ENCODE assay signal across 35 cellular contexts in genomic region chrX:121236040-121236439, GRCh38.
A peak's percentile ranks its signal among the peaks of the same experiment; 100 is the strongest.
DNase-seq lines count a peak whose midpoint lies in the region; ATAC-seq, FAIRE-seq and TF ChIP-seq lines count a peak whose summit lies in the region.
"Had no signal": no experiment of that assay in that cellular context is flagged by ENCODE, and none has a peak within 500 bp of the region (broad histone marks: within the 10 kb centered on the region; RNA-seq: fewer than 3 reads in every experiment).

No MANE protein-coding gene starts in this region.

- no TSS peak for BruUV-seq in K562 (replicated peaks; lab: Mats Ljungman, UMichigan)

- H3K36me3 ChIP-seq in astrocyte (ENCODE audit: insufficient read depth, low read length) (no peaks in the 10 kb centered on the region), K562 (ENCODE audit: control insufficient read depth, insufficient read depth, low read length) (no peaks in the 10 kb centered on the region), pancreas (no peaks in the 10 kb centered on the region)
- H3K36me3 ChIP-seq: BE2C; BLaER1; BLaER1 treated with 17β-estradiol and CSF1 and Interleukin-3, amounts not matched to agents 10 nM and 100 nM had no signal

- CTCF ChIA-PET in K562 (lab: Yijun Ruan, JAX; ENCODE audit: low intra/inter-chr PET ratio), result no interaction called here

- H3K9me3 ChIP-seq in astrocyte (ENCODE audit: insufficient read depth, low read depth, low read length) (no peaks in the 10 kb centered on the region), K562 (replicated peaks; ENCODE audit: control insufficient read depth, insufficient read depth, low read depth, low read length) (no peaks in the 10 kb centered on the region), pancreas (no peaks in the 10 kb centered on the region)
- H3K9me3 ChIP-seq: A549; BE2C; BLaER1; BLaER1 treated with 17β-estradiol and CSF1 and Interleukin-3, amounts not matched to agents 10 nM and 100 nM; Caco-2 had no signal

- TF ChIP-seq POLR2A in K562 (conservative IDR thresholded peaks at IDR 0.05), result no peak

- H3K4me3 ChIP-seq in astrocyte (ENCODE audit: insufficient read depth, low read depth, low read length) (no peak overlapping the region), K562 (no peak overlapping the region), pancreas (no peak overlapping the region)
- H3K4me3 ChIP-seq: A549; BLaER1; BLaER1 treated with 17β-estradiol and CSF1 and Interleukin-3, amounts not matched to agents 10 nM and 100 nM had no signal

- FAIRE-seq in astrocyte (lab: Jason Lieb, UNC) (peak; percentile 63), K562 (lab: Jason Lieb, UNC) (no peak), pancreas (lab: Jason Lieb, UNC) (peak; percentile 65)
- FAIRE-seq: A204.1, A549, D721Med had no signal

- H2AFZ ChIP-seq in astrocyte (ENCODE audit: low read depth, low read length) (no peak overlapping the region), K562 (ENCODE audit: low read depth, low read length) (no peak overlapping the region)

- H3K27ac Mint-ChIP-seq in astrocyte (ENCODE audit: unreplicated experiment), result no peak overlapping the region
- H3K27ac Mint-ChIP-seq: B cell; CD14-positive monocyte; CD4-positive, alpha-beta memory T cell; CD4-positive, alpha-beta T cell; CD4-positive, CD25-positive, alpha-beta regulatory T cell; CD8-positive, alpha-beta memory T cell; CD8-positive, alpha-beta T cell had no signal

- intact Hi-C loops in K562 (cut with micrococcal nuclease), result no loop called here
- intact Hi-C loops in pancreas (cut with DNase I), result no loop called here

- no peaks in the 10 kb centered on the region for H3K27me3 ChIP-seq in astrocyte (ENCODE audit: insufficient read depth, low read length)
- H3K27me3 ChIP-seq in K562 (ENCODE audit: control insufficient read depth in 2 of 2, insufficient read depth in 2 of 2, low read length in 2 of 2), result no peaks in the 10 kb centered on the region
- H3K27me3 ChIP-seq in pancreas, result no peaks in the 10 kb centered on the region
- H3K27me3 ChIP-seq: BE2C; BLaER1; BLaER1 treated with 17β-estradiol and CSF1 and Interleukin-3, amounts not matched to agents 10 nM and 100 nM had no signal

- H3K9ac ChIP-seq in astrocyte (ENCODE audit: low read length), result no peak overlapping the region
- no peak overlapping the region for H3K9ac ChIP-seq in K562 (ENCODE audit: insufficient read depth in 1 of 2, low read depth in 2 of 2, low read length in 2 of 2)
- H3K9ac ChIP-seq: BLaER1; BLaER1 treated with 17β-estradiol and CSF1 and Interleukin-3, amounts not matched to agents 10 nM and 100 nM had no signal

- DNase-seq in astrocyte (ENCODE audit: low read depth) (no peak), K562 (ENCODE audit: extremely low read depth in 1 of 4, low spot score in 3 of 4) (no peak), pancreas (no peak), NCI-H1092 treated with DMSO at 0.1 percent for 48 hours (lab: John Stamatoyannopoulos, UW) (no peak), NCI-H748 treated with DMSO at 0.1 percent for 48 hours (lab: John Stamatoyannopoulos, UW) (no peak)
- DNase-seq: 8988T; ACHN; AML-193; BE2C; C1 segment of cervical spinal cord; Caco-2; Calu3; CD4-positive, alpha-beta memory T cell; CD4-positive, alpha-beta T cell; CD4-positive, CD25-positive, alpha-beta regulatory T cell; CD8-positive, alpha-beta memory T cell; CD8-positive, alpha-beta T cell; COR-L47; DMS 273 treated with DMSO at 0.1 percent for 48 hours; DMS153; DMS53; DMS79; DMS79 treated with DMSO at 0.1 percent for 48 hours; DND-41; EL had no signal

- no peaks in the 10 kb centered on the region for H3K9me3 Mint-ChIP-seq in astrocyte (ENCODE audit: unreplicated experiment)
- H3K9me3 Mint-ChIP-seq: CD4-positive, alpha-beta T cell had no signal

- POLR2A ChIA-PET in K562 (lab: Yijun Ruan, JAX), result no interaction called here

- no peak for TF ChIP-seq RAD21 in K562 (CRISPR knock-in tag; conservative IDR thresholded peaks at IDR 0.05 in 1 of 2, IDR thresholded peaks at IDR 0.05 in 1 of 2)

- no peak for TF ChIP-seq EP300 in K562 (IDR thresholded peaks at IDR 0.05; ENCODE audit: low read length)

- H3K4me1 ChIP-seq in astrocyte (ENCODE audit: insufficient read depth, low read length) (no peaks in the 10 kb centered on the region), K562 (replicated peaks in 1 of 2; ENCODE audit: control insufficient read depth in 2 of 2, insufficient read depth in 2 of 2, low read length in 2 of 2) (peaks cover 0 to 8% of the 10 kb centered on the region in 2 experiments; a peak in 3 of 5 replicates), pancreas (no peaks in the 10 kb centered on the region)
- H3K4me1 ChIP-seq: A549; BE2C; BLaER1; BLaER1 treated with 17β-estradiol and CSF1 and Interleukin-3, amounts not matched to agents 10 nM and 100 nM; Caco-2 had no signal

- no peaks in the 10 kb centered on the region for H3K4me1 Mint-ChIP-seq in astrocyte (ENCODE audit: low read depth, unreplicated experiment)
- H3K4me1 Mint-ChIP-seq: B cell; CD14-positive monocyte; CD4-positive, CD25-positive, alpha-beta regulatory T cell; CD8-positive, alpha-beta memory T cell had no signal

- H3K79me2 ChIP-seq in astrocyte (ENCODE audit: insufficient read depth, low read length) (no peaks in the 10 kb centered on the region), K562 (ENCODE audit: control insufficient read depth, insufficient read depth, low read length) (peaks cover 61% of the 10 kb centered on the region)

- no peak overlapping the region for H3K4me3 Mint-ChIP-seq in astrocyte (ENCODE audit: unreplicated experiment)
- H3K4me3 Mint-ChIP-seq: B cell; CD14-positive monocyte; CD4-positive, alpha-beta memory T cell; CD4-positive, alpha-beta T cell; CD4-positive, CD25-positive, alpha-beta regulatory T cell; CD8-positive, alpha-beta memory T cell; CD8-positive, alpha-beta T cell had no signal

- ATAC-seq in K562 (no peak), pancreas (no peak), HG02798 (IDR thresholded peaks at IDR 0.05; ENCODE audit: poor library complexity, unreplicated experiment) (no peak)
- ATAC-seq: A549; CD8-positive, alpha-beta T cell had no signal

- no peaks in the 10 kb centered on the region for H3K9me1 ChIP-seq in K562 (ENCODE audit: control insufficient read depth, insufficient read depth, low read length)

- H3K36me3 Mint-ChIP-seq in astrocyte (ENCODE audit: low read depth, unreplicated experiment), result no peaks in the 10 kb centered on the region
- H3K36me3 Mint-ChIP-seq: CD14-positive monocyte; CD4-positive, alpha-beta memory T cell; CD4-positive, CD25-positive, alpha-beta regulatory T cell; CD8-positive, alpha-beta memory T cell; CD8-positive, alpha-beta T cell had no signal

- H3K27ac ChIP-seq in astrocyte (ENCODE audit: low read depth, low read length), result no peak overlapping the region
- no peak overlapping the region for H3K27ac ChIP-seq in K562 (ENCODE audit: extremely low read depth, low read depth, low read length)
- H3K27ac ChIP-seq in pancreas, result no peak overlapping the region
- H3K27ac ChIP-seq: 22Rv1; A549; BLaER1; BLaER1 treated with 17β-estradiol and CSF1 and Interleukin-3, amounts not matched to agents 10 nM and 100 nM; C4-2B had no signal

- 29% methylated on average over 1 of the region's 1 CpG for WGBS in K562 (ENCODE audit: insufficient coverage, low coverage, missing lambda C conversion rate)
- 50 to 100% methylated on average over 1 of the region's 1 CpG for WGBS in pancreas, 2 donors

- no peaks in the 10 kb centered on the region for H3K27me3 Mint-ChIP-seq in astrocyte (ENCODE audit: low read depth, unreplicated experiment)
- H3K27me3 Mint-ChIP-seq: B cell; CD4-positive, alpha-beta memory T cell; CD4-positive, alpha-beta T cell; CD4-positive, CD25-positive, alpha-beta regulatory T cell had no signal

- H4K20me1 ChIP-seq in astrocyte (ENCODE audit: insufficient read depth, low read length) (no peaks in the 10 kb centered on the region), K562 (replicated peaks; ENCODE audit: control insufficient read depth, insufficient read depth, low read length) (peaks cover 7% of the 10 kb centered on the region; the same call in 1 of the 2 replicates)
- H4K20me1 ChIP-seq: BLaER1; BLaER1 treated with 17β-estradiol and CSF1 and Interleukin-3, amounts not matched to agents 10 nM and 100 nM had no signal

- TF ChIP-seq CTCF in astrocyte (IDR thresholded peaks at IDR 0.05; ENCODE audit: insufficient read depth, low read depth, low read length) (no peak), K562 (IDR thresholded peaks at IDR 0.05 in 2 of 3, conservative IDR thresholded peaks at IDR 0.05 in 1 of 3; ENCODE audit: insufficient read depth in 2 of 3, low read depth in 1 of 3, low read length in 3 of 3) (no peak), pancreas (IDR thresholded peaks at IDR 0.05) (no peak)

- H3K4me2 ChIP-seq in astrocyte (ENCODE audit: low read length) (no peak overlapping the region), K562 (ENCODE audit: insufficient read depth, low read length) (no peak overlapping the region)
- H3K4me2 ChIP-seq: A549; BLaER1; BLaER1 treated with 17β-estradiol and CSF1 and Interleukin-3, amounts not matched to agents 10 nM and 100 nM had no signal

- in situ Hi-C loops in K562 (cut with MboI), result no loop called here

TF ChIP-seq in K562, 482 proteins besides CTCF, POLR2A, EP300 and RAD21:
- TF ChIP-seq ZNF354B (CRISPR knock-in tag; IDR thresholded peaks at IDR 0.05) (peak; percentile 74), ELF2 (CRISPR knock-in tag; IDR thresholded peaks at IDR 0.05) (no peak), ZNF507 (tag; conservative IDR thresholded peaks at IDR 0.05) (peak; percentile 98), PHF20 (IDR thresholded peaks at IDR 0.05; ENCODE audit: partially characterized antibody) (no peak), ZNF589 (CRISPR knock-in tag; IDR thresholded peaks at IDR 0.05; ENCODE audit: low read depth) (no peak)
TF ChIP-seq in K562: peak in this region for 2.
